Comparison of ENCODE assay signal across 28 cellular contexts in the genomic region with DNA sequence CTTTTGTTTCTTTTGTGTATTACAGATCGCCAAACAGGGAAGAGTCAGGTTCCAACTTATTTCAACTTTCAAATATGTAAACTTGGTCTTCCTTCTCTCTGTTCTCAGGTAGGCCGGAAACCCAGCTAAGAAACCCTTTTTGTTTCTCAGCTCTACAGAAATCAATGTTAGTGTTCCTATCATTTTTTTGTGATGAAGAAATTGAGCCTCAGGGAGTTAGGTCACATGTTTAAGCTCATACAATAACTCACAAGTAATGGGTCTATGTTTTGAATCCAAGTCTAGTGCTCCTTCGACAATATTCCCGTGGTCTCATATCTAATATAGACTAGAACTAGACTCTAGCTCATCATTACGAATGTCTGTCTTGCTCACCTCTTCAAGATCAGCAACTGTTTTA. TPM values are rescaled to one million over a fixed set of nuclear protein-coding genes. Genes with fewer than 3 reads are reported as not detected.
"Had no signal": no experiment of that assay in that cellular context is flagged by ENCODE, and none has a peak within 500 bp of the region (broad histone marks: within the 10 kb centered on the region; RNA-seq: fewer than 3 reads in every experiment).

No MANE protein-coding gene starts in this region.

- H3K27me3 Mint-ChIP-seq: memory B cell; naive B cell; stimulated activated naive CD8-positive, alpha-beta T cell treated with anti-CD3 and anti-CD28 coated beads, Interleukin-15, amount 100 ng/mL, for 72 hours had no signal

- H2AFZ ChIP-seq: neural progenitor cell had no signal

- H3K4me3 Mint-ChIP-seq: endodermal cell; memory B cell; naive B cell; natural killer cell treated with Interleukin-12 subunit alpha and Interleukin-12 subunit beta and Interleukin-15 and Interleukin-18, amount 100 ng/mL, for 72 hours; neural progenitor cell; stimulated activated naive CD8-positive, alpha-beta T cell treated with anti-CD3 and anti-CD28 coated beads, Interleukin-15, amount 100 ng/mL, for 72 hours had no signal

- H3K27ac ChIP-seq: dorsolateral prefrontal cortex, epithelial cell of prostate, gastrocnemius medialis, neural progenitor cell, prostate gland, right atrium auricular region, suprapubic skin, transverse colon, vagina had no signal

- ATAC-seq: esophagus mucosa; gastrocnemius medialis; left colon; left ventricle myocardium superior; mucosa of descending colon; natural killer cell treated with Interleukin-12 subunit alpha and Interleukin-12 subunit beta and Interleukin-15 and Interleukin-18, amount 100 ng/mL, for 72 hours; sciatic nerve; stimulated activated naive CD8-positive, alpha-beta T cell treated with anti-CD3 and anti-CD28 coated beads, Interleukin-15, amount 100 ng/mL, for 72 hours had no signal

- H3K4me3 ChIP-seq: dorsolateral prefrontal cortex, gastrocnemius medialis, lung, mucosa of descending colon, neural progenitor cell, prostate gland, right atrium auricular region, smooth muscle cell, suprapubic skin, transverse colon, vagina had no signal

- H3K27me3 ChIP-seq: dorsolateral prefrontal cortex, gastrocnemius medialis, neural progenitor cell, right atrium auricular region, suprapubic skin, transverse colon, vagina had no signal

- H3K36me3 ChIP-seq: gastrocnemius medialis, neural progenitor cell, prostate gland, right atrium auricular region, suprapubic skin, transverse colon, vagina had no signal

- H3K9ac ChIP-seq: neural progenitor cell had no signal

- H3K4me1 ChIP-seq: gastrocnemius medialis, neural progenitor cell, prostate gland, right atrium auricular region, suprapubic skin, transverse colon, vagina had no signal

- H3K4me2 ChIP-seq: neural progenitor cell, smooth muscle cell had no signal

- H3K4me1 Mint-ChIP-seq: endodermal cell; neural progenitor cell; stimulated activated naive CD8-positive, alpha-beta T cell treated with anti-CD3 and anti-CD28 coated beads, Interleukin-15, amount 100 ng/mL, for 72 hours had no signal

- H3K36me3 Mint-ChIP-seq: memory B cell; naive B cell; natural killer cell treated with Interleukin-12 subunit alpha and Interleukin-12 subunit beta and Interleukin-15 and Interleukin-18, amount 100 ng/mL, for 72 hours had no signal

- H3K9me3 ChIP-seq: gastrocnemius medialis, mucosa of descending colon, prostate gland, right atrium auricular region, suprapubic skin, transverse colon, vagina had no signal

- DNase-seq: dorsolateral prefrontal cortex; effector CD8-positive, alpha-beta T cell; endodermal cell; foreskin fibroblast; gastrocnemius medialis; left colon; left ventricle myocardium superior; mucosa of descending colon; naive B cell; stimulated activated CD4-positive, alpha-beta T cell treated with anti-CD3 and anti-CD28 coated beads, Interleukin-12 subunit alpha, Interleukin-12 subunit beta, amount 100 ng/mL, for 4 hours; stimulated activated CD4-positive, alpha-beta T cell treated with anti-CD3 and anti-CD28 coated beads, Interleukin-1b, Interleukin-23, amount 100 ng/mL, for 48 hours; stimulated activated CD4-positive, alpha-beta T cell treated with anti-CD3 and anti-CD28 coated beads, Interleukin-4, amount 100 ng/mL, for 1 hour; stimulated activated CD8-positive, alpha-beta memory T cell treated with anti-CD3 and anti-CD28 coated beads, Interleukin-4, amount 100 ng/mL, for 48 hours; stimulated activated naive CD4-positive, alpha-beta T cell; stimulated activated naive CD8-positive, alpha-beta T cell treated with anti-CD3 and anti-CD28 coated beads, Interleukin-15, amount 100 ng/mL, for 72 hours; transverse colon had no signal

- H3K27ac Mint-ChIP-seq: endodermal cell; memory B cell; naive B cell; natural killer cell treated with Interleukin-12 subunit alpha and Interleukin-12 subunit beta and Interleukin-15 and Interleukin-18, amount 100 ng/mL, for 72 hours; neural progenitor cell; stimulated activated naive CD8-positive, alpha-beta T cell treated with anti-CD3 and anti-CD28 coated beads, Interleukin-15, amount 100 ng/mL, for 72 hours had no signal

- H3K9me3 Mint-ChIP-seq: endodermal cell; memory B cell; naive B cell; natural killer cell treated with Interleukin-12 subunit alpha and Interleukin-12 subunit beta and Interleukin-15 and Interleukin-18, amount 100 ng/mL, for 72 hours; neural progenitor cell; stimulated activated naive CD8-positive, alpha-beta T cell treated with anti-CD3 and anti-CD28 coated beads, Interleukin-15, amount 100 ng/mL, for 72 hours had no signal

RNA-seq across cellular contexts. Expression of gene DENND2A, which starts 22.3 kb away (rescaled TPM):
- total RNA-seq: natural killer cell treated with Interleukin-12 subunit alpha and Interleukin-12 subunit beta and Interleukin-15 and Interleukin-18, amount 100 ng/mL, for 72 hours had no signal
